14 cellular contexts compared by ENCODE assay signal in the genomic region with DNA sequence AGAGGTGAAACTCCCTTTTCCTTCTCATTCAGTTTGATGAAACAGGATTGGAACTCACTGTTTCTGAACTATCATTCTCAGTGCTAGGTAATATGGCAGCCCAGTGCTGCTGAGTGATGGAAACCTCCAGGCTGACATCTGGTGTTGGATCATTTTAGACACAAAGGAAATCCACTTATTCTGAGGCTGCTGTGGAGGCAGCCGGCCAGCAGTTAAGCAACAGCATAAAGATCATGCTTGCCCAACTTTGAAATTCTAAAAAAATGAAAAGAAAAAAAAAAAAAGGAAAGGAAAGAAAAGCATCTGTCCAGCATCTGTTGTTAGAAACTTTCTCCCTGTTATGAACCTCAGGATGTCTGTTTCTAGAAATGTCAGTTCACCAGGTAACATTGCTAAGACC.
DNase-seq lines count a peak whose midpoint lies in the region; TF ChIP-seq lines count a peak whose summit lies in the region.
"Had no signal": no experiment of that assay in that cellular context is flagged by ENCODE, and none has a peak within 500 bp of the region (broad histone marks: within the 10 kb centered on the region; RNA-seq: fewer than 3 reads in every experiment).

No MANE protein-coding gene starts in this region.

- in situ Hi-C loops in KBM-7 (cut with MboI; ENCODE audit: low pct_unique_long_range_greater_than_20kb, low sequenced_read_pairs) = no loop called here

- DNase-seq in AG08395 (ENCODE audit: low spot score) = peak; percentile 70
- DNase-seq in NCI-H146 treated with DMSO at 0.1 percent for 48 hours (lab: John Stamatoyannopoulos, UW; ENCODE audit: unreplicated experiment) = peak; percentile 65
- peak; percentile 2 for DNase-seq in epithelial cell of esophagus (ENCODE audit: low read depth)
- DNase-seq in myocyte (ENCODE audit: low read depth) = peak; percentile 73
- DNase-seq in NK-92 treated with Interleukin-12 subunit alpha and Interleukin-12 subunit beta, amount 100 ng/mL, for 24 hours (lab: John Stamatoyannopoulos, UW) = no peak
- DNase-seq in KBM-7 = no peak
- no peak for DNase-seq in activated CD4-positive, CD25-positive, alpha-beta regulatory T cell (lab: John Stamatoyannopoulos, UW)
- DNase-seq in germinal center (ENCODE audit: low spot score) = no peak
- DNase-seq: activated CD4-positive, alpha-beta T cell treated with anti-CD3 and anti-CD28 coated beads, Interleukin-2, amount 10 ng/mL, durations not matched to agents 24 days and 14 days; activated naive CD4-positive, alpha-beta T cell treated with anti-CD3 and anti-CD28 coated beads, Interleukin-2, amount 10 ng/mL, durations not matched to agents 7 days and 5 days; dorsolateral prefrontal cortex; islet precursor cell; NCI-H2081 had no signal

- H3K4me3 ChIP-seq in epithelial cell of esophagus (ENCODE audit: low read length) = no peak overlapping the region
- H3K4me3 ChIP-seq: dorsolateral prefrontal cortex, SJSA1 had no signal

- no peak for TF ChIP-seq CTCF in epithelial cell of esophagus (IDR thresholded peaks at IDR 0.05; ENCODE audit: insufficient read depth, low read depth, low read length, missing control alignments)

Comparison
In these comparisons a context has a peak if more than half of its experiments do, and no peak if none do; other contexts are left out.
1. DNase-seq: peak in AG08395 (single experiment), NCI-H146 treated with DMSO at 0.1 percent for 48 hours (single experiment), epithelial cell of esophagus (single experiment) and myocyte (single experiment); none in NK-92 treated with Interleukin-12 subunit alpha and Interleukin-12 subunit beta, amount 100 ng/mL, for 24 hours (single experiment), KBM-7 (single experiment), activated CD4-positive, CD25-positive, alpha-beta regulatory T cell (0 of 4) and germinal center (single experiment).